ENCODE assay signal across 23 cellular contexts in genomic region chr5:178236126-178236525, GRCh38. TPM values are rescaled to one million over a fixed set of nuclear protein-coding genes. Genes with fewer than 3 reads are reported as not detected.
DNase-seq lines count a peak whose midpoint lies in the region; ATAC-seq and TF ChIP-seq lines count a peak whose summit lies in the region.
"Had no signal": no experiment of that assay in that cellular context is flagged by ENCODE, and none has a peak within 500 bp of the region (broad histone marks: within the 10 kb centered on the region; RNA-seq: fewer than 3 reads in every experiment).

No MANE protein-coding gene starts in this region.

- no peaks in the 10 kb centered on the region for H3K9me3 Mint-ChIP-seq in chondrocyte (ENCODE audit: low read depth)
- H3K9me3 Mint-ChIP-seq: activated T-helper 2 cell treated with anti-CD3 and anti-CD28 coated beads, Interferon-gamma antibody, Interleukin-2, Interleukin-4, amounts not matched to agents 10 μg/mL and 5 μg/mL and 100 μg/mL, durations not matched to agents 14 hours and 24 hours and 36 hours; type B pancreatic cell had no signal

- no peaks in the 10 kb centered on the region for H3K9me3 ChIP-seq in mucosa of descending colon
- H3K9me3 ChIP-seq in upper lobe of right lung: no peaks in the 10 kb centered on the region
- no peaks in the 10 kb centered on the region for H3K9me3 ChIP-seq in tibial artery
- H3K9me3 ChIP-seq: stomach had no signal

- TF ChIP-seq CTCF in chondrocyte (IDR thresholded peaks at IDR 0.05) (no peak), mucosa of descending colon (IDR thresholded peaks at IDR 0.05) (no peak), upper lobe of right lung (IDR thresholded peaks at IDR 0.05) (no peak), tibial artery (IDR thresholded peaks at IDR 0.05) (no peak)

- peaks cover 1% of the 10 kb centered on the region for H3K36me3 Mint-ChIP-seq in chondrocyte (ENCODE audit: low read depth)

- H3K27ac ChIP-seq in upper lobe of right lung (peak overlapping the region; percentile 30), tibial artery (no peak overlapping the region)
- H3K27ac ChIP-seq: brain microvascular endothelial cell, HL-60 had no signal

- no peak overlapping the region for H3K4me3 ChIP-seq in mucosa of descending colon
- no peak overlapping the region for H3K4me3 ChIP-seq in upper lobe of right lung
- no peak overlapping the region for H3K4me3 ChIP-seq in tibial artery
- H3K4me3 ChIP-seq: stomach had no signal

- peak; percentile 29 for DNase-seq in Right ventricle myocardium superior
- no peak for DNase-seq in cardiac septum (ENCODE audit: low spot score)
- peak; percentile 52 for DNase-seq in chondrocyte (ENCODE audit: low spot score)
- DNase-seq in mucosa of descending colon: peak in 2 of 3 donors; percentile 34 to 46
- DNase-seq in upper lobe of right lung: no peak
- DNase-seq in NOMO-1 treated with dmso at 0.1 percent for 144 hours (lab: John Stamatoyannopoulos, UW; ENCODE audit: unreplicated experiment): no peak
- DNase-seq in tibial artery: no peak
- DNase-seq: activated CD8-positive, alpha-beta memory T cell treated with anti-CD3 and anti-CD28 coated beads, Interleukin-2, amount 50 U/mL, for 4 hours; brain microvascular endothelial cell; cortex of kidney; NCI-H2081 treated with DMSO at 0.1 percent for 48 hours; NCI-H446; PC-3; SHP77 treated with DMSO at 0.1 percent for 48 hours; stomach had no signal

- no peak overlapping the region for H3K27ac Mint-ChIP-seq in chondrocyte (ENCODE audit: unreplicated experiment)
- H3K27ac Mint-ChIP-seq: activated T-helper 2 cell treated with anti-CD3 and anti-CD28 coated beads, Interferon-gamma antibody, Interleukin-2, Interleukin-4, amounts not matched to agents 10 μg/mL and 5 μg/mL and 100 μg/mL, durations not matched to agents 14 hours and 24 hours and 36 hours; type B pancreatic cell had no signal

- no peak for ATAC-seq in Right ventricle myocardium superior (ENCODE audit: poor library complexity)
- no peak for ATAC-seq in mucosa of descending colon
- no peak for ATAC-seq in upper lobe of right lung
- no peak for ATAC-seq in GM18907 (IDR thresholded peaks at IDR 0.05; ENCODE audit: unreplicated experiment)
- ATAC-seq: PC-3 had no signal

- H3K36me3 ChIP-seq in mucosa of descending colon (ENCODE audit: low read depth) (no peaks in the 10 kb centered on the region), upper lobe of right lung (peaks cover 3% of the 10 kb centered on the region), tibial artery (peaks cover 0 to 3% (median 0%) of the 10 kb centered on the region in 3 donors)
- H3K36me3 ChIP-seq: brain microvascular endothelial cell had no signal

- no peaks in the 10 kb centered on the region for H3K27me3 Mint-ChIP-seq in chondrocyte (ENCODE audit: low read depth)
- H3K27me3 Mint-ChIP-seq: type B pancreatic cell had no signal

- intact Hi-C loops in Right ventricle myocardium superior (cut with DNase I): no loop called here
- intact Hi-C loops in cardiac septum (cut with DNase I): loop anchor here (2.0 to 5.0 kb wide), 2 partner anchors 31 to 316 kb away; no protein-coding TSS in a partner anchor
- intact Hi-C loops in mucosa of descending colon (cut with DNase I, micrococcal nuclease): no loop called here
- intact Hi-C loops in upper lobe of right lung (cut with DNase I): no loop called here
- intact Hi-C loops in tibial artery (cut with DNase I; ENCODE audit: low total_unique reads): no loop called here

- no peaks in the 10 kb centered on the region for H3K27me3 ChIP-seq in upper lobe of right lung
- H3K27me3 ChIP-seq in tibial artery: no peaks in the 10 kb centered on the region
- H3K27me3 ChIP-seq: brain microvascular endothelial cell, stomach had no signal

- H3K4me1 Mint-ChIP-seq in chondrocyte (ENCODE audit: low read depth): peaks cover 13% of the 10 kb centered on the region

- no peak overlapping the region for H3K4me3 Mint-ChIP-seq in chondrocyte (ENCODE audit: unreplicated experiment)
- H3K4me3 Mint-ChIP-seq: type B pancreatic cell had no signal

- H3K4me1 ChIP-seq in mucosa of descending colon (ENCODE audit: low read depth) (peaks cover 33% of the 10 kb centered on the region), upper lobe of right lung (peaks cover 63% of the 10 kb centered on the region), tibial artery (peaks cover under 1 to 37% (median 12%) of the 10 kb centered on the region in 4 donors)

RNA-seq across cellular contexts. Expression of gene PHYKPL, which starts 3.5 kb away (rescaled TPM):
- total RNA-seq in Right ventricle myocardium superior (34.4 TPM), cardiac septum (55.3 TPM), chondrocyte (40.0 to 49.1 TPM (median 43.8 TPM) in 3 replicates), mucosa of descending colon (100 to 1,000 TPM; 179 to 331 (median 194) TPM), upper lobe of right lung (96.1 TPM)

RNA-seq across cellular contexts. Expression of gene HNRNPAB, which starts 31.8 kb away (rescaled TPM):
- 83.4 TPM for total RNA-seq in Right ventricle myocardium superior
- 105 TPM for total RNA-seq in cardiac septum
- total RNA-seq in chondrocyte: 152 to 215 TPM (median 156 TPM) in 3 replicates
- 100 to 1,000 TPM; 209 to 327 (median 244) TPM for total RNA-seq in mucosa of descending colon
- 116 TPM for total RNA-seq in upper lobe of right lung

RNA-seq across cellular contexts. Expression of gene GMCL2, which starts 49.0 kb away (rescaled TPM):
- total RNA-seq in Right ventricle myocardium superior (not detected), cardiac septum (not detected), chondrocyte (not detected in 3 replicates), mucosa of descending colon (not detected), upper lobe of right lung (not detected)
- total RNA-seq: A673; activated T-helper 2 cell treated with anti-CD3 and anti-CD28 coated beads, Interferon-gamma antibody, Interleukin-2, Interleukin-4, amounts not matched to agents 10 μg/mL and 5 μg/mL and 100 μg/mL, durations not matched to agents 14 hours and 24 hours and 36 hours; glomerular endothelial cell; mucosa of gallbladder; omental fat pad; PC-3; stomach had no signal

Comparison
In these comparisons a context has a peak if more than half of its experiments do, and no peak if none do; other contexts are left out.
1. DNase-seq: peak in Right ventricle myocardium superior (single experiment), chondrocyte (single experiment) and mucosa of descending colon (2 of 3); none in cardiac septum (single experiment), upper lobe of right lung (single experiment), NOMO-1 treated with dmso at 0.1 percent for 144 hours (single experiment) and tibial artery (0 of 2).